In the genomic region with DNA sequence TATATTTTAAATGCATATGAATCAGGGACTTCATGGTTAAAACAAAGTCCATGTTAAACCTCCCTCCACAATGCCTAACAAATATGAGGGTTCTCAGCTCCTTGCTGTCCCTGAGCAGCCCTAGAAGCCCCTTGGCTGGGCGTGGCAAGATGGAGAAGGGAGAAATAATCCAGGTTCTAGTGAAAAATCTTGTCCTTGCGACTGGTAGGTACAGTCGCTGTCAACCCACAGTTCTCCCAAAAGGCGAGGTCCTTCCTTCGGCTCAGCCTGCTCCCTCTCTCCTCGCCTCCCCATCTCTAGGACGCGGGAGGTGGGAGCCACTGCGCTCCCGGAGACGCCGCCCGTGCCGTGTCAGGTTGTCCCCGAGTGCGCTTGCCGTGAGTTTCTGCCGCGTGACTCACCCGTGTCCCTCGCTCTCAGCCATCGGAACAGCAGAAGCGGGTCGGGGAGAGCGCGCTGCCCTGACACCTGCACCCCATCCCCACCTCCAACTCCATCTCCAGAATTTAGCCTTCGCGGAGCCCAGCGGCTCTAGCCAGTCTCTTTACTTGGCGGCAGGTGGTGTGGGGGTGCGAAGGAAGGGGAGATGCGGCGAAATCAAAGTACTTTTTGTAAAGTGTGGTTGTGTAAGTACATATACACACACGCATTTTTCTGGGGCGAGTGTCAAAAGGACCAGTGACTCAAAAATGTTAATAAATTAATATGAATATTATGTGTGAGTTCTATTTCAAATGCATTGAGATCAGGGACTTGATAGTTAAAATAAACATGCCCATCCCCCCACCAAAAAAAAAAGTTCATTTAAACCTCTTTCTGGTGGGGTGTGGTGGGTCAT, we compare ENCODE assay signal across 1 cellular context.
TF ChIP-seq lines count a peak whose summit lies in the region.

No MANE protein-coding gene starts in this region.

TF ChIP-seq in endothelial cell of umbilical vein, 7 proteins besides CTCF, POLR2A, EP300 and RAD21 (continued from another document):
- no peak for TF ChIP-seq MYC (IDR thresholded peaks at IDR 0.05; ENCODE audit: low read depth, low read length)
